ENCODE assay signal across 1 cellular context in the genomic region with DNA sequence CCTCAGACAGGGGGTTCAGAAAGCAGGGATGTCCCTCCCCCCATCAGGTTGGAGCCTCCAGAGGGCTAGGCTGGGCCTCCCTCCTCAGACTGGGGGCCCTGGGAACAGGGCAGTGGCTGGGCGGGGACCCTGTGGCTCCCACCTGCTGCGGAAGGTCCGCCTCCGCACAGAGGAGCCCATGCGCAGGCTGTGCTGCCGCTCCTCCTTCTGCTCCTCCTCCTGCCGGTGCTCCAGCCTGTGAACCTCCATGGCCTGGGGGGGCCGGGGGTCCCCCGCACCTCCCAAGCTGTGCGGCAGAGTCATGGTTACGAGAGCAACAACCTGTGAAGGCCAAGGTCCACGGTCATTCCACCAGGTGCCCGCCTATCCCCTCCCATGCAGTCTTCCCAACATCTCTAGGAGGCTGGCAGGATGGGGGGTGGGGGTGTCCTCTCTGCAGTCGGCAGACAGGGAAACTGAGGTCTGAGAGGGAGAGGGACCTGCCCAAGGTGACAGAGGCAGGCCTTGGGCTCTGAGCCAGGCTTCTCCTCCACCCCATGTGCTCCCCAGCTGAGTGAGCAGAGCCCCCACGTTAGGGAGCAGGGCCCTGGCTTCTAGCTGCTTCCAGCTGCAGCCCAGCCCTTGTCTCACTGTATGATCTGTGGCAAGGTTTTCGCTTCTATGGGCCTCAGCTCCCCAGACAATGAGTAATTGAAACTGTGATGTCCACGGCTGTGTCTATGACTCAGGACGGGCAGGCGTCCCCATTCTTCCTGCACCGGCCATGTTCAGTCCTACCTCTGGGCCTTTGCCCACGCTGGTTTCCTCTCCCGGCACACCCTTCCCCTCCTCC.
A peak's percentile ranks its signal among the peaks of the same experiment; 100 is the strongest.
TF ChIP-seq lines count a peak whose summit lies in the region.

No MANE protein-coding gene starts in this region.

TF ChIP-seq in SK-N-SH, 30 proteins besides CTCF, POLR2A, EP300 and RAD21:
- TF ChIP-seq, protein P1, sequence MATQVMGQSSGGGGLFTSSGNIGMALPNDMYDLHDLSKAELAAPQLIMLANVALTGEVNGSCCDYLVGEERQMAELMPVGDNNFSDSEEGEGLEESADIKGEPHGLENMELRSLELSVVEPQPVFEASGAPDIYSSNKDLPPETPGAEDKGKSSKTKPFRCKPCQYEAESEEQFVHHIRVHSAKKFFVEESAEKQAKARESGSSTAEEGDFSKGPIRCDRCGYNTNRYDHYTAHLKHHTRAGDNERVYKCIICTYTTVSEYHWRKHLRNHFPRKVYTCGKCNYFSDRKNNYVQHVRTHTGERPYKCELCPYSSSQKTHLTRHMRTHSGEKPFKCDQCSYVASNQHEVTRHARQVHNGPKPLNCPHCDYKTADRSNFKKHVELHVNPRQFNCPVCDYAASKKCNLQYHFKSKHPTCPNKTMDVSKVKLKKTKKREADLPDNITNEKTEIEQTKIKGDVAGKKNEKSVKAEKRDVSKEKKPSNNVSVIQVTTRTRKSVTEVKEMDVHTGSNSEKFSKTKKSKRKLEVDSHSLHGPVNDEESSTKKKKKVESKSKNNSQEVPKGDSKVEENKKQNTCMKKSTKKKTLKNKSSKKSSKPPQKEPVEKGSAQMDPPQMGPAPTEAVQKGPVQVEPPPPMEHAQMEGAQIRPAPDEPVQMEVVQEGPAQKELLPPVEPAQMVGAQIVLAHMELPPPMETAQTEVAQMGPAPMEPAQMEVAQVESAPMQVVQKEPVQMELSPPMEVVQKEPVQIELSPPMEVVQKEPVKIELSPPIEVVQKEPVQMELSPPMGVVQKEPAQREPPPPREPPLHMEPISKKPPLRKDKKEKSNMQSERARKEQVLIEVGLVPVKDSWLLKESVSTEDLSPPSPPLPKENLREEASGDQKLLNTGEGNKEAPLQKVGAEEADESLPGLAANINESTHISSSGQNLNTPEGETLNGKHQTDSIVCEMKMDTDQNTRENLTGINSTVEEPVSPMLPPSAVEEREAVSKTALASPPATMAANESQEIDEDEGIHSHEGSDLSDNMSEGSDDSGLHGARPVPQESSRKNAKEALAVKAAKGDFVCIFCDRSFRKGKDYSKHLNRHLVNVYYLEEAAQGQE (IDR thresholded peaks at IDR 0.05; ENCODE audit: low read depth, low read length): no peak
- TF ChIP-seq, protein P2, sequence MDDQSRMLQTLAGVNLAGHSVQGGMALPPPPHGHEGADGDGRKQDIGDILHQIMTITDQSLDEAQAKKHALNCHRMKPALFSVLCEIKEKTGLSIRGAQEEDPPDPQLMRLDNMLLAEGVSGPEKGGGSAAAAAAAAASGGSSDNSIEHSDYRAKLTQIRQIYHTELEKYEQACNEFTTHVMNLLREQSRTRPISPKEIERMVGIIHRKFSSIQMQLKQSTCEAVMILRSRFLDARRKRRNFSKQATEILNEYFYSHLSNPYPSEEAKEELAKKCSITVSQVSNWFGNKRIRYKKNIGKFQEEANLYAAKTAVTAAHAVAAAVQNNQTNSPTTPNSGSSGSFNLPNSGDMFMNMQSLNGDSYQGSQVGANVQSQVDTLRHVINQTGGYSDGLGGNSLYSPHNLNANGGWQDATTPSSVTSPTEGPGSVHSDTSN (IDR thresholded peaks at IDR 0.05): peak; percentile 42
- peak; percentile 41; the same call in 1 of the 2 replicates for TF ChIP-seq FOSL2 (IDR thresholded peaks at IDR 0.05; ENCODE audit: borderline replicate concordance, low read depth)
